Comparison of ENCODE assay signal across 9 cellular contexts in the genomic region with DNA sequence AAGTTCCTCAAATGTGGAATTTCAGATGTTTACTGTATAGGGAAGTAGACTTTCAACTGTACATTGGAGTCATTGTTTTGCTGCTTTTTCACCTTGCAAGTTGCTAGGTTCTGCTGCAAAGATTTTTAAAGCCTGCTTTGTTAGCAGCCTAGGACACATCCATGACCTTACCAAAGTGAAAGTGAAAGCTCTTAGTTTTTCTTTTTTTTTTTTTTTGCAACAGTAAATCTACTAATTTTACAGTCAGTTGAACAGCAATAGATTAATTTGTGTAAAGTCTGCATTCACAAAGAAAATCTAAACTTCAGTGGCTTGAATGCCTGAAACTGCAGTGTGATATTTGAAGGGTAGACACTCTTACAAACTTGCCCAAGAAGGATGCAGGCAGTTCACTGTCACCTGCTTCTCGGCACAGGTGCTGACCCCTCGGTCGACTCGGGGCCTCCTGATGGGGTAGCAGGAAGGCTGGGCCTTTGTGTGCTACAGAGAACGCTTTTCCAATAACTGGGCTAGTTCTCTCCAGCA. TPM values are rescaled to one million over a fixed set of nuclear protein-coding genes. Genes with fewer than 3 reads are reported as not detected.
DNase-seq lines count a peak whose midpoint lies in the region; ATAC-seq, FAIRE-seq and TF ChIP-seq lines count a peak whose summit lies in the region.
"Had no signal": no experiment of that assay in that cellular context is flagged by ENCODE, and none has a peak within 500 bp of the region (broad histone marks: within the 10 kb centered on the region; RNA-seq: fewer than 3 reads in every experiment).

No MANE protein-coding gene starts in this region.

- TF ChIP-seq CTCF in GM20000 (IDR thresholded peaks at IDR 0.05; ENCODE audit: extremely low read depth, missing control alignments) (no peak), D721Med (IDR thresholded peaks at IDR 0.05; ENCODE audit: insufficient read depth, missing control alignments) (no peak)

- H3K4me3 Mint-ChIP-seq in activated T-helper 17 cell treated with anti-CD3 and anti-CD28 coated beads, Interleukin-2, amount 50 U/mL, for 72 hours = peak overlapping the region; percentile 95
- peak overlapping the region; percentile 89 for H3K4me3 Mint-ChIP-seq in memory B cell

- H3K79me2 ChIP-seq in ACC112 (ENCODE audit: control insufficient read depth, insufficient read depth, low read length, unreplicated experiment) = no peaks in the 10 kb centered on the region

- peak; percentile 56 for ATAC-seq in activated T-helper 17 cell treated with anti-CD3 and anti-CD28 coated beads, Interleukin-2, amount 50 U/mL, for 72 hours (replicated peaks)
- ATAC-seq in memory B cell (ENCODE audit: low read depth) = no peak

- DNase-seq in GM20000 (ENCODE audit: low spot score) (peak; percentile 50), memory B cell (ENCODE audit: low spot score in 2 of 2) (no peak), MG63 (no peak), RCC 7860 (ENCODE audit: low spot score) (no peak), dermis blood vessel endothelial cell (no peak), D721Med (ENCODE audit: insufficient read length, low spot score) (no peak)

- peak overlapping the region; percentile 98 for H3K27ac Mint-ChIP-seq in activated T-helper 17 cell treated with anti-CD3 and anti-CD28 coated beads, Interleukin-2, amount 50 U/mL, for 72 hours
- H3K27ac Mint-ChIP-seq in memory B cell = peak overlapping the region; percentile 91

- no peaks in the 10 kb centered on the region for H3K9me3 ChIP-seq in MG63

- peak overlapping the region; percentile 98 for H2AFZ ChIP-seq in ACC112 (ENCODE audit: low read length, unreplicated experiment)

- H3K27me3 ChIP-seq in ACC112 (ENCODE audit: insufficient read depth, low read length) (no peaks in the 10 kb centered on the region), MG63 (0 out of 2 replicates have a peak, but pooled peaks cover 3% of the 10 kb centered on the region)

- peaks cover 5% of the 10 kb centered on the region for H3K4me1 Mint-ChIP-seq in activated T-helper 17 cell treated with anti-CD3 and anti-CD28 coated beads, Interleukin-2, amount 50 U/mL, for 72 hours
- peaks cover 13% of the 10 kb centered on the region for H3K4me1 Mint-ChIP-seq in memory B cell

- no peak overlapping the region for H3K27ac ChIP-seq in ACC112 (ENCODE audit: low read depth, low read length)

- H3K4me1 ChIP-seq in ACC112 (ENCODE audit: control insufficient read depth, insufficient read depth, low read length, unreplicated experiment) = peaks cover 6% of the 10 kb centered on the region

- peak overlapping the region; percentile 70 for H3K4me3 ChIP-seq in ACC112 (ENCODE audit: low read depth, low read length)
- no peak overlapping the region for H3K4me3 ChIP-seq in MG63

- no peaks in the 10 kb centered on the region for H3K9me3 Mint-ChIP-seq in activated T-helper 17 cell treated with anti-CD3 and anti-CD28 coated beads, Interleukin-2, amount 50 U/mL, for 72 hours
- no peaks in the 10 kb centered on the region for H3K9me3 Mint-ChIP-seq in memory B cell

- no peaks in the 10 kb centered on the region for H3K27me3 Mint-ChIP-seq in activated T-helper 17 cell treated with anti-CD3 and anti-CD28 coated beads, Interleukin-2, amount 50 U/mL, for 72 hours
- peaks cover 1% of the 10 kb centered on the region for H3K27me3 Mint-ChIP-seq in memory B cell

- FAIRE-seq in RCC 7860 (lab: Jason Lieb, UNC) (no peak), D721Med (lab: Jason Lieb, UNC) (no peak)
- FAIRE-seq: endometrium had no signal

- H3K36me3 Mint-ChIP-seq in activated T-helper 17 cell treated with anti-CD3 and anti-CD28 coated beads, Interleukin-2, amount 50 U/mL, for 72 hours (ENCODE audit: low read depth) = peaks cover 4% of the 10 kb centered on the region
- no peaks in the 10 kb centered on the region for H3K36me3 Mint-ChIP-seq in memory B cell

- H3K36me3 ChIP-seq in ACC112 (ENCODE audit: insufficient read depth, low read length) = no peaks in the 10 kb centered on the region
- H3K36me3 ChIP-seq in MG63 = no peaks in the 10 kb centered on the region

RNA-seq across cellular contexts. Expression of a gene that starts 5.0 kb away (rescaled TPM):
- total RNA-seq in activated T-helper 17 cell treated with anti-CD3 and anti-CD28 coated beads, Interleukin-2, amount 50 U/mL, for 72 hours = 10 to 100 TPM; 36.2 to 41.2 TPM
- total RNA-seq in MG63 (2014; rRNA removed; shearing (Covaris generic); ENCODE audit: low replicate concordance) = 63.2 and 96.7 TPM in 2 replicates
- total RNA-seq in dermis blood vessel endothelial cell = 55.0 and 70.1 TPM in 2 replicates

RNA-seq across cellular contexts. Expression of a gene that starts 31.0 kb away (rescaled TPM):
- 100 to 1,000 TPM; 114 to 226 TPM for total RNA-seq in activated T-helper 17 cell treated with anti-CD3 and anti-CD28 coated beads, Interleukin-2, amount 50 U/mL, for 72 hours
- total RNA-seq in MG63 (2014; rRNA removed; shearing (Covaris generic); ENCODE audit: low replicate concordance) = 310 and 416 TPM in 2 replicates
- total RNA-seq in dermis blood vessel endothelial cell = 110 and 146 TPM in 2 replicates
